In the genomic region with DNA sequence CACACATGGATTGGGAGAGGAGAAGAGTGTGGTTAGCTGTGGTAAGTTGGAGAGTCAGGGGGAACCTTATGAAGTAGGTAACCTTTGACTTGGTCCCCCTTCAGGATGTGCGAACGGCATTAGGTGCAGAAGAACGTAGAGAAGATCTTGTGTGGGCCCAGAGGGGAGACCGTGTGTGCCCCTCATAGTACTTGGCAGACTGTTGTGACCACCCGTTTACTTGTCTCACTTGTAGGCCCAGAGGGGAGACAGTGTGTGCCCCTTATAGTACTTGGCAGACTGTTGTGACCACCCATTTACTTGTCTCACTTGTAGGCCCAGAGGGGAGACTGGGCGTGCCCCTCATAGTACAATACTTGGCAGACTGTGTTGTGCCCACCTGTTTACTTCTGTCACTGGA, we compare ENCODE assay signal across 20 cellular contexts. TPM values are rescaled to one million over a fixed set of nuclear protein-coding genes. Genes with fewer than 3 reads are reported as not detected.
DNase-seq lines count a peak whose midpoint lies in the region; ATAC-seq and TF ChIP-seq lines count a peak whose summit lies in the region.
"Had no signal": no experiment of that assay in that cellular context is flagged by ENCODE, and none has a peak within 500 bp of the region (broad histone marks: within the 10 kb centered on the region; RNA-seq: fewer than 3 reads in every experiment).

No MANE protein-coding gene starts in this region.

- H3K27me3 ChIP-seq in CD4-positive, CD25-positive, alpha-beta regulatory T cell (ENCODE audit: control insufficient read depth, insufficient read depth, low read length), result no peaks in the 10 kb centered on the region
- no peaks in the 10 kb centered on the region for H3K27me3 ChIP-seq in DOHH2 (ENCODE audit: control insufficient read depth, low read length)
- H3K27me3 ChIP-seq: cardiac muscle cell, SJCRH30 had no signal

- peaks cover 25% of the 10 kb centered on the region for H3K4me1 ChIP-seq in CD4-positive, CD25-positive, alpha-beta regulatory T cell (ENCODE audit: control insufficient read depth, insufficient read depth, low read length, poor library complexity, severe bottlenecking)
- peaks cover 30% of the 10 kb centered on the region for H3K4me1 ChIP-seq in DOHH2 (ENCODE audit: control insufficient read depth, low read length)

- no peak for TF ChIP-seq CTCF in DOHH2 (IDR thresholded peaks at IDR 0.05; ENCODE audit: low read depth, low read length, poor library complexity, severe bottlenecking)

- POLR2A ChIA-PET in naive thymus-derived CD8-positive, alpha-beta T cell (lab: Charles Lee), result no interaction called here

- peaks cover 4 to 52% (median 28%) of the 10 kb centered on the region in 4 donors for H3K4me1 Mint-ChIP-seq in CD4-positive, CD25-positive, alpha-beta regulatory T cell
- peaks cover 46% of the 10 kb centered on the region for H3K4me1 Mint-ChIP-seq in activated naive CD8-positive, alpha-beta T cell (ENCODE audit: low read depth)
- peaks cover 26 to 56% (median 45%) of the 10 kb centered on the region in 4 donors for H3K4me1 Mint-ChIP-seq in naive thymus-derived CD8-positive, alpha-beta T cell

- no peaks in the 10 kb centered on the region for H3K9me2 ChIP-seq in DOHH2 (replicated peaks; ENCODE audit: control insufficient read depth, low read length)

- DNase-seq in CD4-positive, CD25-positive, alpha-beta regulatory T cell, result no peak
- DNase-seq in naive thymus-derived CD8-positive, alpha-beta T cell, result no peak
- DNase-seq in occipital lobe (lab: John Stamatoyannopoulos, UW), result no peak
- DNase-seq in NCI-H510A (lab: John Stamatoyannopoulos, UW), result no peak
- DNase-seq in SK-N-DZ (ENCODE audit: low spot score), result no peak
- DNase-seq: GDM1; kidney; mucosa of descending colon; MV-4-11; stimulated activated CD4-positive, alpha-beta T cell treated with anti-CD3 and anti-CD28 coated beads, Interleukin-2, amount 100 ng/mL, for 48 hours; stimulated activated naive CD4-positive, alpha-beta T cell had no signal

- no peak for ATAC-seq in CD4-positive, CD25-positive, alpha-beta regulatory T cell (ENCODE audit: low read depth in 2 of 2)
- ATAC-seq in naive thymus-derived CD8-positive, alpha-beta T cell, result no peak
- ATAC-seq: mucosa of descending colon had no signal

- peaks cover 37% of the 10 kb centered on the region for H3K36me3 ChIP-seq in CD4-positive, CD25-positive, alpha-beta regulatory T cell (ENCODE audit: control insufficient read depth, insufficient read depth, low read length)
- peaks cover 61% of the 10 kb centered on the region for H3K36me3 ChIP-seq in DOHH2 (ENCODE audit: control insufficient read depth, low read length)

- peaks cover 23% of the 10 kb centered on the region for H3K36me3 Mint-ChIP-seq in CD4-positive, CD25-positive, alpha-beta regulatory T cell
- peaks cover 22% of the 10 kb centered on the region for H3K36me3 Mint-ChIP-seq in activated naive CD8-positive, alpha-beta T cell
- peaks cover 0 to 43% (median 4%) of the 10 kb centered on the region in 3 donors for H3K36me3 Mint-ChIP-seq in naive thymus-derived CD8-positive, alpha-beta T cell

- peaks cover 5% of the 10 kb centered on the region; the same call in 1 of the 2 replicates for H3F3A ChIP-seq in DOHH2 (ENCODE audit: control insufficient read depth, insufficient read depth)

- H3K27ac ChIP-seq in CD4-positive, CD25-positive, alpha-beta regulatory T cell (ENCODE audit: insufficient read depth, low read length, poor library complexity, severe bottlenecking), result no peak overlapping the region
- no peak overlapping the region for H3K27ac ChIP-seq in DOHH2 (ENCODE audit: low read depth, low read length)
- H3K27ac ChIP-seq: C4-2B, cardiac muscle cell, SJCRH30 had no signal

- peak overlapping the region; percentile 27 to 98 (median 74) for H3K4me3 Mint-ChIP-seq in CD4-positive, CD25-positive, alpha-beta regulatory T cell
- H3K4me3 Mint-ChIP-seq in activated naive CD8-positive, alpha-beta T cell, result peak overlapping the region; percentile 98
- peak overlapping the region in 8 of 10 donors; percentile 12 to 70 (median 54) for H3K4me3 Mint-ChIP-seq in naive thymus-derived CD8-positive, alpha-beta T cell

- no peak overlapping the region for H3K4me3 ChIP-seq in CD4-positive, CD25-positive, alpha-beta regulatory T cell (ENCODE audit: low read depth, low read length)
- H3K4me3 ChIP-seq in DOHH2 (ENCODE audit: low read length), result no peak overlapping the region
- H3K4me3 ChIP-seq: cardiac muscle cell, mucosa of descending colon, SJCRH30 had no signal

- H3K27ac Mint-ChIP-seq in CD4-positive, CD25-positive, alpha-beta regulatory T cell, result peak overlapping the region in 2 of 3 donors; percentile 79 to 87
- H3K27ac Mint-ChIP-seq in activated naive CD8-positive, alpha-beta T cell, result peak overlapping the region; percentile 64
- peak overlapping the region in 9 of 10 donors; percentile 6 to 99 (median 47) for H3K27ac Mint-ChIP-seq in naive thymus-derived CD8-positive, alpha-beta T cell

- peaks cover 0 to 2% (median 0%) of the 10 kb centered on the region in 7 donors for H3K9me3 Mint-ChIP-seq in CD4-positive, CD25-positive, alpha-beta regulatory T cell
- H3K9me3 Mint-ChIP-seq in activated naive CD8-positive, alpha-beta T cell (ENCODE audit: low read depth), result no peaks in the 10 kb centered on the region
- H3K9me3 Mint-ChIP-seq in naive thymus-derived CD8-positive, alpha-beta T cell, result no peaks in the 10 kb centered on the region

- no peaks in the 10 kb centered on the region for H3K9me3 ChIP-seq in CD4-positive, CD25-positive, alpha-beta regulatory T cell (ENCODE audit: control insufficient read depth in 2 of 2, low read length in 2 of 2)
- H3K9me3 ChIP-seq in DOHH2 (ENCODE audit: control insufficient read depth, insufficient read depth, low read length), result no peaks in the 10 kb centered on the region
- H3K9me3 ChIP-seq: mucosa of descending colon, SJCRH30 had no signal

- peaks cover 89% of the 10 kb centered on the region for H3K79me2 ChIP-seq in DOHH2 (ENCODE audit: control insufficient read depth, low read length)

- peak overlapping the region; percentile 16; the same call in 1 of the 2 replicates for H3K4me2 ChIP-seq in DOHH2 (ENCODE audit: low read length)

- H3K27me3 Mint-ChIP-seq in CD4-positive, CD25-positive, alpha-beta regulatory T cell, result no peaks in the 10 kb centered on the region
- no peaks in the 10 kb centered on the region for H3K27me3 Mint-ChIP-seq in activated naive CD8-positive, alpha-beta T cell
- H3K27me3 Mint-ChIP-seq in naive thymus-derived CD8-positive, alpha-beta T cell, result no peaks in the 10 kb centered on the region

- peaks cover 33% of the 10 kb centered on the region for H4K20me1 ChIP-seq in DOHH2 (ENCODE audit: control insufficient read depth, insufficient read depth, low read depth, low read length)

RNA-seq across cellular contexts. Expression of gene GTPBP4, which starts 2.6 kb away (rescaled TPM):
- total RNA-seq in CD4-positive, CD25-positive, alpha-beta regulatory T cell, result 50.7 TPM
- polyA plus RNA-seq in CD4-positive, CD25-positive, alpha-beta regulatory T cell, result 10 to 100 TPM; 15.9 to 30.4 (median 19.7) TPM
- 10 to 100 TPM; 64.0 to 67.7 TPM for total RNA-seq in naive thymus-derived CD8-positive, alpha-beta T cell
- 10 to 100 TPM; 22.7 to 29.8 (median 25.9) TPM for polyA plus RNA-seq in naive thymus-derived CD8-positive, alpha-beta T cell
- 21.5 TPM for total RNA-seq in occipital lobe
- polyA plus RNA-seq in SK-N-DZ (2014; cell fraction: cytosol; rRNA removed), result 63.1 and 76.5 TPM in 2 replicates
- 63.2 and 132 TPM in 2 replicates for polyA plus RNA-seq in SK-N-DZ (2014; cell fraction: nucleus; rRNA removed)

RNA-seq across cellular contexts. Expression of gene IDI2, which starts 34.9 kb away (rescaled TPM):
- total RNA-seq in CD4-positive, CD25-positive, alpha-beta regulatory T cell, result not detected
- not detected for polyA plus RNA-seq in CD4-positive, CD25-positive, alpha-beta regulatory T cell
- not detected for total RNA-seq in naive thymus-derived CD8-positive, alpha-beta T cell
- not detected for polyA plus RNA-seq in naive thymus-derived CD8-positive, alpha-beta T cell
- total RNA-seq in occipital lobe, result not detected
- polyA plus RNA-seq in SK-N-DZ (2014; cell fraction: cytosol; rRNA removed), result not detected in 2 replicates
- polyA plus RNA-seq in SK-N-DZ (2014; cell fraction: nucleus; rRNA removed), result not detected in 2 replicates
- total RNA-seq: cardiac muscle cell, glomerular endothelial cell, H4, HT1080, kidney, mucosa of descending colon, renal cortical epithelial cell, SJCRH30 had no signal
- polyA plus RNA-seq: cardiac muscle cell had no signal

RNA-seq across cellular contexts. Expression of gene IDI1, which starts 58.1 kb away (rescaled TPM):
- 179 TPM for total RNA-seq in CD4-positive, CD25-positive, alpha-beta regulatory T cell
- polyA plus RNA-seq in CD4-positive, CD25-positive, alpha-beta regulatory T cell, result 10 to 100 TPM; 47.0 to 58.6 (median 49.9) TPM
- total RNA-seq in naive thymus-derived CD8-positive, alpha-beta T cell, result 10 to 100 TPM; 29.0 to 33.9 TPM
- 10 to 100 TPM; 31.0 to 53.5 (median 33.9) TPM for polyA plus RNA-seq in naive thymus-derived CD8-positive, alpha-beta T cell
- 146 TPM for total RNA-seq in occipital lobe
- 249 and 253 TPM in 2 replicates for polyA plus RNA-seq in SK-N-DZ (2014; cell fraction: cytosol; rRNA removed)
- 208 TPM in 2 replicates for polyA plus RNA-seq in SK-N-DZ (2014; cell fraction: nucleus; rRNA removed)

RNA-seq across cellular contexts. Expression of gene LARP4B, which starts 59.3 kb away (rescaled TPM):
- total RNA-seq in CD4-positive, CD25-positive, alpha-beta regulatory T cell, result 82.0 TPM
- polyA plus RNA-seq in CD4-positive, CD25-positive, alpha-beta regulatory T cell, result 10 to 100 TPM; 20.5 to 32.1 (median 27.3) TPM
- 10 to 100 TPM; 88.2 to 94.8 TPM for total RNA-seq in naive thymus-derived CD8-positive, alpha-beta T cell
- 10 to 100 TPM; 22.8 to 40.5 (median 28.1) TPM for polyA plus RNA-seq in naive thymus-derived CD8-positive, alpha-beta T cell
- total RNA-seq in occipital lobe, result 29.5 TPM
- polyA plus RNA-seq in SK-N-DZ (2014; cell fraction: cytosol; rRNA removed), result 20.2 and 29.4 TPM in 2 replicates
- polyA plus RNA-seq in SK-N-DZ (2014; cell fraction: nucleus; rRNA removed), result 29.0 and 48.3 TPM in 2 replicates
